In the genomic region with DNA sequence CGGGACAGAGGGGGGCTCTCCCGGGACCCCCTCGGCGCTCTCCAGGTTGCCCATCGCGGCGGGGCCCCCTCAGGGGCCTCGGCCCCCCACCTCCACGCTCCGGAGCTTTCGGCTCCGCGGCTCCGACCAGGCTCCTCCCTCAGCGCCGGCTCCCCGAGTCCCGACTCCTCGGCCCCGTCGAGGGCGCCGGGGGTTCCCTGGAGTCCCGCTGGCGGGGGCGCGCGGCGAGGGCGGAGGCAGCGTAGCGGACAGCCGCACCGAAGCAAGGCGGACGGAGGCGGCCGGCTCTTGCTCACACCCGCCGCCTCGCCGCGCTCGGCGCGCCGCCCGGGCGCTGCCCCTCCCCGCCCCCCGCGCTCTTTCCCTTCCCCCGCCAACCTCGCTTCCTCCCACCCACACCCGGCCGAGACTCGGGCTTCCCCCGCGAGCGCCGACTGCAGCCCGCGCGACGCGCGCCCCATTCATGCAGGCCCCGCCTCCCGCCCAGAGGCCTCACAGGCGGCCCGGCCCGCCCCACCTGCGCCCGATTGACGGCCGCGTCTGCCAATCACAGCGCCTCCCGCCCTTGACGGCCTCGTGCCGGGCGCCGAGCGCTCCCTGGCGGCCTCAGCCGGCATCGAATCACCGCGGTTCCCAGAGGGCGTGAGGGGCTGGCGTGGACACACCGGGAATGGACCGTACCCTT, we compare ENCODE assay signal across 8 cellular contexts. TPM values are rescaled to one million over a fixed set of nuclear protein-coding genes. Genes with fewer than 3 reads are reported as not detected.
A peak's percentile ranks its signal among the peaks of the same experiment; 100 is the strongest.
DNase-seq lines count a peak whose midpoint lies in the region; TF ChIP-seq lines count a peak whose summit lies in the region.

A gene with protein sequence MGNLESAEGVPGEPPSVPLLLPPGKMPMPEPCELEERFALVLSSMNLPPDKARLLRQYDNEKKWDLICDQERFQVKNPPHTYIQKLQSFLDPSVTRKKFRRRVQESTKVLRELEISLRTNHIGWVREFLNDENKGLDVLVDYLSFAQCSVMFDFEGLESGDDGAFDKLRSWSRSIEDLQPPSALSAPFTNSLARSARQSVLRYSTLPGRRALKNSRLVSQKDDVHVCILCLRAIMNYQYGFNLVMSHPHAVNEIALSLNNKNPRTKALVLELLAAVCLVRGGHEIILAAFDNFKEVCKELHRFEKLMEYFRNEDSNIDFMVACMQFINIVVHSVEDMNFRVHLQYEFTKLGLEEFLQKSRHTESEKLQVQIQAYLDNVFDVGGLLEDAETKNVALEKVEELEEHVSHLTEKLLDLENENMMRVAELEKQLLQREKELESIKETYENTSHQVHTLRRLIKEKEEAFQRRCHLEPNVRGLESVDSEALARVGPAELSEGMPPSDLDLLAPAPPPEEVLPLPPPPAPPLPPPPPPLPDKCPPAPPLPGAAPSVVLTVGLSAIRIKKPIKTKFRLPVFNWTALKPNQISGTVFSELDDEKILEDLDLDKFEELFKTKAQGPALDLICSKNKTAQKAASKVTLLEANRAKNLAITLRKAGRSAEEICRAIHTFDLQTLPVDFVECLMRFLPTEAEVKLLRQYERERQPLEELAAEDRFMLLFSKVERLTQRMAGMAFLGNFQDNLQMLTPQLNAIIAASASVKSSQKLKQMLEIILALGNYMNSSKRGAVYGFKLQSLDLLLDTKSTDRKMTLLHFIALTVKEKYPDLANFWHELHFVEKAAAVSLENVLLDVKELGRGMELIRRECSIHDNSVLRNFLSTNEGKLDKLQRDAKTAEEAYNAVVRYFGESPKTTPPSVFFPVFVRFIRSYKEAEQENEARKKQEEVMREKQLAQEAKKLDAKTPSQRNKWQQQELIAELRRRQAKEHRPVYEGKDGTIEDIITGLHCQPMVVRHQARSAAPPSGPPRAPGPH (minus strand): TSS at position 279 of the 685 bp plus-strand sequence. CDS start 225 bp downstream, at position 54.

- no peak within 1 kb of the TSS for H4K8ac ChIP-seq in H9 (replicated peaks; ENCODE audit: insufficient read length, low read depth, low read length)

- H3K27me3 ChIP-seq in H9 (ENCODE audit: insufficient read depth, low read length) (peaks cover 4% of the 10 kb centered on the region; the same call in 1 of the 2 replicates), stomach smooth muscle (ENCODE audit: control insufficient read depth in 1 of 2, insufficient read depth in 2 of 2, low read length in 2 of 2) (no peaks in the 10 kb centered on the region)

- in situ Hi-C loops in G401 (cut with HindIII; ENCODE audit: low sequenced_read_pairs), result no loop called here

- H3K36me3 ChIP-seq in stomach smooth muscle (ENCODE audit: control insufficient read depth in 2 of 2, insufficient read depth in 2 of 2, low read length in 2 of 2), result no peaks in the 10 kb centered on the region

- no peak within 1 kb of the TSS for H3T11ph ChIP-seq in H9 (ENCODE audit: low read length)

- no peak within 1 kb of the TSS for H3K56ac ChIP-seq in H9 (ENCODE audit: insufficient read length, low read depth, low read length)

- no peak within 1 kb of the TSS for H3K23ac ChIP-seq in H9 (ENCODE audit: insufficient read length, low read depth, low read length)

- H3K79me1 ChIP-seq in H9 (ENCODE audit: insufficient read depth, low read depth, low read length, poor library complexity, severe bottlenecking), result no peaks in the 10 kb centered on the region

- H4K5ac ChIP-seq in H9 (ENCODE audit: insufficient read length, low read depth, low read length), result no peak within 1 kb of the TSS

- H3K36me3 Mint-ChIP-seq in H9 (ENCODE audit: insufficient read depth in 1 of 3, low read depth in 3 of 3) (no peaks in the 10 kb centered on the region), neural crest cell (ENCODE audit: low read depth) (peaks cover 2% of the 10 kb centered on the region)

- H2AFZ ChIP-seq in H9 (ENCODE audit: low read length), result no peak within 1 kb of the TSS

- H3K9ac ChIP-seq in H9 (ENCODE audit: extremely low read depth, insufficient read length, low read length), result peak within 1 kb of the TSS; percentile 61
- peak within 1 kb of the TSS; percentile 70 to 83 for H3K9ac ChIP-seq in stomach smooth muscle (ENCODE audit: low read length in 2 of 2)

- H3K79me2 ChIP-seq in H9 (ENCODE audit: insufficient read depth, low read length), result peaks cover 23% of the 10 kb centered on the region; the same call in 1 of the 2 replicates

- H3K4me2 ChIP-seq in H9 (ENCODE audit: insufficient read depth, insufficient read length, low read length), result peak within 1 kb of the TSS; percentile 65

- H3K4me1 Mint-ChIP-seq in H9, result peaks cover 35 to 37% of the 10 kb centered on the region in 2 experiments
- H3K4me1 Mint-ChIP-seq in neural crest cell, result peaks cover 40% of the 10 kb centered on the region

- no peak within 1 kb of the TSS for H2BK12ac ChIP-seq in H9 (ENCODE audit: insufficient read length, low read depth, low read length)

- no peak within 1 kb of the TSS for H4K91ac ChIP-seq in H9 (ENCODE audit: insufficient read length, low read depth, low read length)

- H3K27ac ChIP-seq in H9 (ENCODE audit: insufficient read length, low read depth, low read length), result no peak within 1 kb of the TSS
- peak within 1 kb of the TSS; percentile 83 for H3K27ac ChIP-seq in stomach smooth muscle (ENCODE audit: low read length)

- no peak within 1 kb of the TSS for H2BK120ac ChIP-seq in H9 (ENCODE audit: low read depth, low read length, poor library complexity, severe bottlenecking)

- no peak within 1 kb of the TSS for H2BK15ac ChIP-seq in H9 (ENCODE audit: low read depth, low read length)

- WGBS in H9 (ENCODE audit: extremely low coverage, insufficient read length, low lambda C conversion rate), result no CpG with 5 or more reads among the region's 94 CpGs

- H3K23me2 ChIP-seq in H9 (ENCODE audit: insufficient read length, low read depth, low read length, poor library complexity, severe bottlenecking), result peaks cover 14% of the 10 kb centered on the region

- no peak within 1 kb of the TSS for H3K4ac ChIP-seq in H9 (ENCODE audit: low read depth, low read length)

- peak within 1 kb of the TSS; percentile 65 for H3K14ac ChIP-seq in H9 (ENCODE audit: insufficient read depth, low read length)

- H3K27ac Mint-ChIP-seq in H9 (peak within 1 kb of the TSS in 2 of 3 experiments; percentile 37 to 78; a peak in 2 of 7 replicates), neural crest cell (ENCODE audit: unreplicated experiment) (peak within 1 kb of the TSS; percentile 89)

- TF ChIP-seq CTCF in H9 (conservative IDR thresholded peaks at IDR 0.05) (peak; percentile 97), neural crest cell (conservative IDR thresholded peaks at IDR 0.05) (peak; percentile 96)

- peak within 1 kb of the TSS; percentile 37 for H3K18ac ChIP-seq in H9 (ENCODE audit: insufficient read length, low read depth, low read length)

- peak; percentile 94 for DNase-seq in G401 (ENCODE audit: low spot score)
- DNase-seq in H9, result peak; percentile 96
- DNase-seq in M059J (ENCODE audit: low read depth), result peak; percentile 92
- peak; percentile 100 for DNase-seq in activated effector memory CD4-positive, alpha-beta T cell treated with anti-CD3 and anti-CD28 coated beads, Interleukin-2, amount 50 U/mL, for 16 hours
- DNase-seq in fibroblast of the conjunctiva (ENCODE audit: low read depth), result peak; percentile 92
- peak; percentile 99 for DNase-seq in neural crest cell (ENCODE audit: low read depth, low spot score)

- H3K4me3 ChIP-seq in stomach smooth muscle (ENCODE audit: low read length in 2 of 2), result peak within 1 kb of the TSS; percentile 75 to 83

- peaks cover 18% of the 10 kb centered on the region for H3K4me1 ChIP-seq in H9 (ENCODE audit: insufficient read depth, low read length)
- peaks cover 23% of the 10 kb centered on the region for H3K4me1 ChIP-seq in stomach smooth muscle (ENCODE audit: control insufficient read depth, insufficient read depth, low read length)

- no peak within 1 kb of the TSS for H2BK20ac ChIP-seq in H9 (ENCODE audit: low read depth, low read length, poor library complexity, severe bottlenecking)

- TF ChIP-seq POLR2A in Raji (IDR thresholded peaks at IDR 0.05; ENCODE audit: insufficient read depth, low read depth, low read length), result peak; percentile 44

- H3K4me3 Mint-ChIP-seq in H9 (peak within 1 kb of the TSS; percentile 84 to 94), neural crest cell (peak within 1 kb of the TSS; percentile 92)

- H3K9me3 ChIP-seq in H9 (ENCODE audit: control insufficient read depth, low read depth, low read length) (no peaks in the 10 kb centered on the region), stomach smooth muscle (ENCODE audit: control insufficient read depth in 2 of 2, low read length in 2 of 2) (no peaks in the 10 kb centered on the region)

- no peaks in the 10 kb centered on the region for H4K20me1 ChIP-seq in H9 (ENCODE audit: control insufficient read depth, insufficient read depth, insufficient read length)

- H3K27me3 Mint-ChIP-seq in H9 (ENCODE audit: low read depth), result peaks cover 31% of the 10 kb centered on the region
- H3K27me3 Mint-ChIP-seq in neural crest cell (ENCODE audit: low read depth), result peaks cover 50% of the 10 kb centered on the region

- H2BK5ac ChIP-seq in H9 (ENCODE audit: insufficient read length, low read length), result no peak within 1 kb of the TSS

- H2AK5ac ChIP-seq in H9 (ENCODE audit: insufficient read length, low read length), result no peak within 1 kb of the TSS

- H3K9me3 Mint-ChIP-seq in H9, result no peaks in the 10 kb centered on the region
- H3K9me3 Mint-ChIP-seq in neural crest cell, result peaks cover 4% of the 10 kb centered on the region

RNA-seq across cellular contexts. Expression of the gene that starts here (rescaled TPM):
- 9.8 and 12.1 TPM in 2 replicates for total RNA-seq in G401 (2014; rRNA removed; shearing (Covaris generic))
- total RNA-seq in H9 (2021) (20.5 and 22.8 TPM in 2 replicates), neural crest cell (38.9 and 41.4 TPM in 2 replicates)
- 18.3 and 30.4 TPM in 2 replicates for total RNA-seq in M059J (2014; rRNA removed; shearing (Covaris generic))
